Comparison of ENCODE assay signal across 29 cellular contexts in genomic region chr21:36658926-36659325, GRCh38. TPM values are rescaled to one million over a fixed set of nuclear protein-coding genes. Genes with fewer than 3 reads are reported as not detected.
"Had no signal": no experiment of that assay in that cellular context is flagged by ENCODE, and none has a peak within 500 bp of the region (broad histone marks: within the 10 kb centered on the region; RNA-seq: fewer than 3 reads in every experiment).

No MANE protein-coding gene starts in this region.

- ATAC-seq: activated CD4-positive, alpha-beta T cell treated with anti-CD3 and anti-CD28 coated beads for 36 hours; activated CD8-positive, alpha-beta memory T cell treated with anti-CD3 and anti-CD28 coated beads, Interleukin-2, amount 10 ng/mL, durations not matched to agents 7 days and 5 days; activated CD8-positive, alpha-beta T cell treated with anti-CD3 and anti-CD28 coated beads, Interleukin-2, amount 10 ng/mL, durations not matched to agents 7 days and 5 days; activated naive CD4-positive, alpha-beta T cell treated with anti-CD3 and anti-CD28 coated beads, Interleukin-2, amount 50 U/mL, for 72 hours; activated T-cell treated with anti-CD3 and anti-CD28 coated beads, Interleukin-2, amount 50 U/mL, for 72 hours; esophagus mucosa had no signal

- DNase-seq: activated CD4-positive, alpha-beta memory T cell treated with anti-CD3 and anti-CD28 coated beads for 36 hours; activated CD4-positive, alpha-beta T cell treated with anti-CD3 and anti-CD28 coated beads for 36 hours; activated CD4-positive, alpha-beta T cell treated with anti-CD3 and anti-CD28 coated beads, Interleukin-2, amount 10 ng/mL, durations not matched to agents 24 days and 14 days; activated CD4-positive, CD25-positive, alpha-beta regulatory T cell; activated CD4-positive, CD25-positive, alpha-beta regulatory T cell treated with anti-CD3 and anti-CD28 coated beads, Interleukin-2, amount 50 U/mL, for 72 hours; activated CD8-positive, alpha-beta memory T cell treated with anti-CD3 and anti-CD28 coated beads, Interleukin-2, amount 10 ng/mL, durations not matched to agents 7 days and 5 days; activated CD8-positive, alpha-beta memory T cell treated with anti-CD3 and anti-CD28 coated beads, Interleukin-2, amount 50 U/mL, for 4 hours; activated CD8-positive, alpha-beta T cell treated with anti-CD3 and anti-CD28 coated beads, Interleukin-2, amount 10 ng/mL, durations not matched to agents 7 days and 5 days; activated gamma-delta T cell; activated naive CD4-positive, alpha-beta T cell; activated naive CD4-positive, alpha-beta T cell treated with anti-CD3 and anti-CD28 coated beads, Interleukin-2, amount 10 ng/mL, durations not matched to agents 7 days and 5 days; activated naive CD8-positive, alpha-beta T cell treated with anti-CD3 and anti-CD28 coated beads, Interleukin-2, amount 10 ng/mL, durations not matched to agents 7 days and 5 days; activated T-cell treated with anti-CD3 and anti-CD28 coated beads, Interleukin-2, amount 50 U/mL, for 1 hour; activated T-cell treated with anti-CD3 and anti-CD28 coated beads, Interleukin-2, amount 50 U/mL, for 72 hours; central memory CD4-positive, alpha-beta T cell; cerebellar nuclear complex; effector CD4-positive, alpha-beta T cell; foreskin fibroblast; head of caudate nucleus; T-helper 2 cell had no signal

- H3K4me1 ChIP-seq: ascending aorta, breast epithelium had no signal

- H3K4me3 ChIP-seq: ascending aorta, breast epithelium, cardiac muscle cell, coronary artery had no signal

- H3K36me3 ChIP-seq: ascending aorta, breast epithelium, cardiac muscle cell had no signal

- H3K27ac ChIP-seq: ascending aorta, breast epithelium, cardiac muscle cell, coronary artery had no signal

- H3K9me3 ChIP-seq: ascending aorta, breast epithelium had no signal

RNA-seq across cellular contexts. Expression of gene SIM2, which starts 40.0 kb away (rescaled TPM):
- total RNA-seq: activated CD8-positive, alpha-beta memory T cell treated with anti-CD3 and anti-CD28 coated beads for 36 hours; activated CD8-positive, alpha-beta T cell treated with anti-CD3 and anti-CD28 coated beads, Interleukin-2, amount 10 ng/mL, durations not matched to agents 7 days and 5 days; activated naive CD8-positive, alpha-beta T cell treated with anti-CD3 and anti-CD28 coated beads, Interleukin-2, amount 10 ng/mL, durations not matched to agents 7 days and 5 days; ascending aorta; cardiac muscle cell; endothelial cell of umbilical vein; frontal cortex had no signal
- polyA plus RNA-seq: endothelial cell of umbilical vein had no signal
